1 cellular context compared by ENCODE assay signal in genomic region chr1:169550294-169550693, GRCh38.
A peak's percentile ranks its signal among the peaks of the same experiment; 100 is the strongest.
TF ChIP-seq lines count a peak whose summit lies in the region.

No MANE protein-coding gene starts in this region.

TF ChIP-seq in GM12878, 131 proteins besides CTCF, POLR2A, EP300 and RAD21:
- TF ChIP-seq PAX8 (IDR thresholded peaks at IDR 0.05) (no peak), SMC3 (IDR thresholded peaks at IDR 0.05; ENCODE audit: borderline replicate concordance, low read length) (peak; percentile 57; the same call in 1 of the 2 replicates), SREBF1 (IDR thresholded peaks at IDR 0.05; ENCODE audit: low read length) (no peak)
